Comparison of ENCODE assay signal across 8 cellular contexts in genomic region chr7:26198781-26199169, GRCh38. TPM values are rescaled to one million over a fixed set of nuclear protein-coding genes. Genes with fewer than 3 reads are reported as not detected.
DNase-seq lines count a peak whose midpoint lies in the region; ATAC-seq lines count a peak whose summit lies in the region.

No MANE protein-coding gene starts in this region.

- peak overlapping the region; percentile 100 for H3K27ac Mint-ChIP-seq in activated T-helper 1 cell treated with anti-CD3 and anti-CD28 coated beads, Interleukin-12 subunit alpha, Interleukin-12 subunit beta, Interleukin-2, Interleukin-4 antibody, amounts not matched to agents 30 ng/mL and 10 ng/mL and 1 ng/mL, durations not matched to agents 14 hours and 24 hours and 36 hours
- H3K27ac Mint-ChIP-seq in stimulated activated naive CD8-positive, alpha-beta T cell treated with anti-CD3 and anti-CD28 coated beads, Interleukin-15, amount 100 ng/mL, for 72 hours, result peak overlapping the region; percentile 100

- DNase-seq in NCI-H82 (lab: John Stamatoyannopoulos, UW), result peak; percentile 46
- no peak for DNase-seq in NCI-H82 treated with DMSO at 0.1 percent for 48 hours (lab: John Stamatoyannopoulos, UW; ENCODE audit: unreplicated experiment)
- DNase-seq in activated T-helper 1 cell treated with anti-CD3 and anti-CD28 coated beads, Interleukin-12 subunit alpha, Interleukin-12 subunit beta, Interleukin-2, Interleukin-4 antibody, amounts not matched to agents 30 ng/mL and 10 ng/mL and 1 ng/mL, durations not matched to agents 14 hours and 24 hours and 36 hours (ENCODE audit: low spot score), result no peak
- no peak for DNase-seq in stimulated activated naive CD8-positive, alpha-beta T cell treated with anti-CD3 and anti-CD28 coated beads, Interleukin-15, amount 100 ng/mL, for 72 hours
- DNase-seq in NCI-H187 treated with DMSO at 0.1 percent for 48 hours (lab: John Stamatoyannopoulos, UW), result no peak
- no peak for DNase-seq in AG08395 (ENCODE audit: low spot score)

- peak overlapping the region; percentile 88 for H3K4me3 ChIP-seq in iPS-18c (ENCODE audit: insufficient read depth, low read depth, low read length)

- H3K9me3 ChIP-seq in iPS-18c (ENCODE audit: control insufficient read depth, insufficient read depth, low read length), result no peaks in the 10 kb centered on the region

- intact Hi-C loops in activated T-helper 1 cell treated with anti-CD3 and anti-CD28 coated beads, Interleukin-12 subunit alpha, Interleukin-12 subunit beta, Interleukin-2, Interleukin-4 antibody, amounts not matched to agents 30 ng/mL and 10 ng/mL and 1 ng/mL, durations not matched to agents 14 hours and 24 hours and 36 hours (cut with micrococcal nuclease), result loop anchor here (1.0 to 5.0 kb wide), 4 partner anchors 107 to 306 kb away; no protein-coding TSS in a partner anchor

- H3K36me3 Mint-ChIP-seq in activated T-helper 1 cell treated with anti-CD3 and anti-CD28 coated beads, Interleukin-12 subunit alpha, Interleukin-12 subunit beta, Interleukin-2, Interleukin-4 antibody, amounts not matched to agents 30 ng/mL and 10 ng/mL and 1 ng/mL, durations not matched to agents 14 hours and 24 hours and 36 hours (ENCODE audit: low read depth), result peaks cover 74% of the 10 kb centered on the region

- H3K4me1 Mint-ChIP-seq in activated T-helper 1 cell treated with anti-CD3 and anti-CD28 coated beads, Interleukin-12 subunit alpha, Interleukin-12 subunit beta, Interleukin-2, Interleukin-4 antibody, amounts not matched to agents 30 ng/mL and 10 ng/mL and 1 ng/mL, durations not matched to agents 14 hours and 24 hours and 36 hours (ENCODE audit: low read depth), result peaks cover 44% of the 10 kb centered on the region
- peaks cover 55% of the 10 kb centered on the region for H3K4me1 Mint-ChIP-seq in stimulated activated naive CD8-positive, alpha-beta T cell treated with anti-CD3 and anti-CD28 coated beads, Interleukin-15, amount 100 ng/mL, for 72 hours

- H3K9me3 Mint-ChIP-seq in activated T-helper 1 cell treated with anti-CD3 and anti-CD28 coated beads, Interleukin-12 subunit alpha, Interleukin-12 subunit beta, Interleukin-2, Interleukin-4 antibody, amounts not matched to agents 30 ng/mL and 10 ng/mL and 1 ng/mL, durations not matched to agents 14 hours and 24 hours and 36 hours, result no peaks in the 10 kb centered on the region
- H3K9me3 Mint-ChIP-seq in stimulated activated naive CD8-positive, alpha-beta T cell treated with anti-CD3 and anti-CD28 coated beads, Interleukin-15, amount 100 ng/mL, for 72 hours, result no peaks in the 10 kb centered on the region

- H3K27me3 Mint-ChIP-seq in activated T-helper 1 cell treated with anti-CD3 and anti-CD28 coated beads, Interleukin-12 subunit alpha, Interleukin-12 subunit beta, Interleukin-2, Interleukin-4 antibody, amounts not matched to agents 30 ng/mL and 10 ng/mL and 1 ng/mL, durations not matched to agents 14 hours and 24 hours and 36 hours (ENCODE audit: insufficient read depth), result no peaks in the 10 kb centered on the region
- no peaks in the 10 kb centered on the region for H3K27me3 Mint-ChIP-seq in stimulated activated naive CD8-positive, alpha-beta T cell treated with anti-CD3 and anti-CD28 coated beads, Interleukin-15, amount 100 ng/mL, for 72 hours

- H3K4me3 Mint-ChIP-seq in activated T-helper 1 cell treated with anti-CD3 and anti-CD28 coated beads, Interleukin-12 subunit alpha, Interleukin-12 subunit beta, Interleukin-2, Interleukin-4 antibody, amounts not matched to agents 30 ng/mL and 10 ng/mL and 1 ng/mL, durations not matched to agents 14 hours and 24 hours and 36 hours, result peak overlapping the region; percentile 100
- H3K4me3 Mint-ChIP-seq in stimulated activated naive CD8-positive, alpha-beta T cell treated with anti-CD3 and anti-CD28 coated beads, Interleukin-15, amount 100 ng/mL, for 72 hours, result peak overlapping the region; percentile 99 to 100

- no peak for ATAC-seq in stimulated activated naive CD8-positive, alpha-beta T cell treated with anti-CD3 and anti-CD28 coated beads, Interleukin-15, amount 100 ng/mL, for 72 hours
- ATAC-seq in GM18909 (IDR thresholded peaks at IDR 0.05; ENCODE audit: poor library complexity, unreplicated experiment), result no peak

RNA-seq across cellular contexts. Expression of gene HNRNPA2B1, which starts 1.8 kb away (rescaled TPM):
- total RNA-seq in activated T-helper 1 cell treated with anti-CD3 and anti-CD28 coated beads, Interleukin-12 subunit alpha, Interleukin-12 subunit beta, Interleukin-2, Interleukin-4 antibody, amounts not matched to agents 30 ng/mL and 10 ng/mL and 1 ng/mL, durations not matched to agents 14 hours and 24 hours and 36 hours, result 821 and 823 TPM in 2 replicates

RNA-seq across cellular contexts. Expression of gene CBX3, which starts 2.8 kb away (rescaled TPM):
- 284 and 298 TPM in 2 replicates for total RNA-seq in activated T-helper 1 cell treated with anti-CD3 and anti-CD28 coated beads, Interleukin-12 subunit alpha, Interleukin-12 subunit beta, Interleukin-2, Interleukin-4 antibody, amounts not matched to agents 30 ng/mL and 10 ng/mL and 1 ng/mL, durations not matched to agents 14 hours and 24 hours and 36 hours

RNA-seq across cellular contexts. Expression of gene NFE2L3, which starts 46.8 kb away (rescaled TPM):
- 80.1 TPM in 2 replicates for total RNA-seq in activated T-helper 1 cell treated with anti-CD3 and anti-CD28 coated beads, Interleukin-12 subunit alpha, Interleukin-12 subunit beta, Interleukin-2, Interleukin-4 antibody, amounts not matched to agents 30 ng/mL and 10 ng/mL and 1 ng/mL, durations not matched to agents 14 hours and 24 hours and 36 hours
